8 cellular contexts compared by ENCODE assay signal in genomic region chr14:41606249-41607118, GRCh38. TPM values are rescaled to one million over a fixed set of nuclear protein-coding genes. Genes with fewer than 3 reads are reported as not detected.
DNase-seq lines count a peak whose midpoint lies in the region; ATAC-seq and TF ChIP-seq lines count a peak whose summit lies in the region.

Gene LRFN5 (plus strand): TSS chr14:41606876.

- H3K4me1 ChIP-seq in psoas muscle: no peaks in the 10 kb centered on the region

- H3K9me3 Mint-ChIP-seq in IgD-negative memory B cell: no peaks in the 10 kb centered on the region
- no peaks in the 10 kb centered on the region for H3K9me3 Mint-ChIP-seq in activated naive CD4-positive, alpha-beta T cell treated with anti-CD3 and anti-CD28 coated beads, Interleukin-2, amount 50 U/mL, for 72 hours

- no peaks in the 10 kb centered on the region for H3K9me3 ChIP-seq in psoas muscle

- H3K36me3 ChIP-seq in GM06990 (ENCODE audit: control insufficient read depth, insufficient read depth, low read length) (no peaks in the 10 kb centered on the region), psoas muscle (ENCODE audit: insufficient read depth in 1 of 2, low read depth in 1 of 2) (no peaks in the 10 kb centered on the region)

- no peak within 1 kb of the TSS for H3K27ac ChIP-seq in psoas muscle

- H3K27ac Mint-ChIP-seq in IgD-negative memory B cell: peak within 1 kb of the TSS in 1 of 3 donors; percentile 71
- no peak within 1 kb of the TSS for H3K27ac Mint-ChIP-seq in activated naive CD4-positive, alpha-beta T cell treated with anti-CD3 and anti-CD28 coated beads, Interleukin-2, amount 50 U/mL, for 72 hours

- TF ChIP-seq CTCF in GM06990 (IDR thresholded peaks at IDR 0.05; ENCODE audit: insufficient read depth, low read length, poor library complexity, severe bottlenecking) (no peak), psoas muscle (IDR thresholded peaks at IDR 0.05) (no peak)

- H3K27me3 ChIP-seq in GM06990 (replicated peaks; ENCODE audit: control insufficient read depth, insufficient read depth, low read length) (no peaks in the 10 kb centered on the region), psoas muscle (ENCODE audit: insufficient read depth in 3 of 3, low read length in 2 of 3) (peaks cover 5 to 64% (median 25%) of the 10 kb centered on the region in 3 donors)

- H3K4me3 ChIP-seq in GM06990 (replicated peaks; ENCODE audit: low read depth, low read length): peak within 1 kb of the TSS; percentile 1; the same call in 1 of the 2 replicates
- peak within 1 kb of the TSS; percentile 64 for H3K4me3 ChIP-seq in psoas muscle

- H3K4me1 Mint-ChIP-seq in IgD-negative memory B cell: peaks cover 17 to 31% (median 18%) of the 10 kb centered on the region in 3 donors

- peak within 1 kb of the TSS; percentile 80 to 94 (median 84) for H3K4me3 Mint-ChIP-seq in IgD-negative memory B cell

- intact Hi-C loops in left cardiac atrium (cut with DNase I): no loop called here
- intact Hi-C loops in psoas muscle (cut with DNase I): no loop called here

- DNase-seq in GM06990 (ENCODE audit: extremely low read depth, insufficient read length): no peak
- peak in 1 of 2 donors; percentile 55 for DNase-seq in activated naive CD4-positive, alpha-beta T cell treated with anti-CD3 and anti-CD28 coated beads, Interleukin-2, amount 50 U/mL, for 72 hours (ENCODE audit: low spot score in 2 of 2)
- peak; percentile 47 for DNase-seq in left cardiac atrium
- DNase-seq in psoas muscle: peak; percentile 36 to 54
- DNase-seq in NCI-H128 (lab: John Stamatoyannopoulos, UW; ENCODE audit: unreplicated experiment): no peak
- DNase-seq in cerebellar cortex (ENCODE audit: low spot score): no peak

- ATAC-seq in activated naive CD4-positive, alpha-beta T cell treated with anti-CD3 and anti-CD28 coated beads, Interleukin-2, amount 50 U/mL, for 72 hours: peak; percentile 62 to 83
- ATAC-seq in left cardiac atrium: peak; percentile 73 to 75
- peak; percentile 36 to 66 (median 62) for ATAC-seq in psoas muscle
- ATAC-seq in HG03097 (IDR thresholded peaks at IDR 0.05; ENCODE audit: low FRiP score, unreplicated experiment): no peak

- peaks cover 57% of the 10 kb centered on the region for H3K27me3 Mint-ChIP-seq in IgD-negative memory B cell

- peaks cover 1% of the 10 kb centered on the region for H3K36me3 Mint-ChIP-seq in IgD-negative memory B cell
- peaks cover 0 to 18% of the 10 kb centered on the region in 2 donors for H3K36me3 Mint-ChIP-seq in activated naive CD4-positive, alpha-beta T cell treated with anti-CD3 and anti-CD28 coated beads, Interleukin-2, amount 50 U/mL, for 72 hours

- 0 to 1% (median 1%) methylated on average over 52 to 75 of the region's 75 CpGs for WGBS in psoas muscle, 3 donors

RNA-seq across cellular contexts. Expression of gene LRFN5, which starts in this region (rescaled TPM):
- polyA plus RNA-seq in IgD-negative memory B cell (not detected), psoas muscle (under 1 TPM; 0.06 to 0.27 (median 0.13) TPM)
- not detected for total RNA-seq in activated naive CD4-positive, alpha-beta T cell treated with anti-CD3 and anti-CD28 coated beads, Interleukin-2, amount 50 U/mL, for 72 hours
- total RNA-seq in left cardiac atrium (1 to 10 TPM in 1 of 2 donors, under 1 TPM in 1; 0.79 to 1.2 TPM), psoas muscle (1 to 10 TPM in 2 of 4 donors, under 1 TPM in 2; 0.08 to 1.3 (median 0.69) TPM)

Comparison
In these comparisons a context has a peak if more than half of its experiments do, and no peak if none do; other contexts are left out.
1. Peak in ATAC-seq in activated naive CD4-positive, alpha-beta T cell treated with anti-CD3 and anti-CD28 coated beads, Interleukin-2, amount 50 U/mL, for 72 hours; RNA of the gene not detected or under 1 TPM.
2. DNase-seq: peak in left cardiac atrium (single experiment) and psoas muscle (2 of 2); none in GM06990 (single experiment), NCI-H128 (single experiment) and cerebellar cortex (single experiment).